8 cellular contexts compared by ENCODE assay signal in the genomic region with DNA sequence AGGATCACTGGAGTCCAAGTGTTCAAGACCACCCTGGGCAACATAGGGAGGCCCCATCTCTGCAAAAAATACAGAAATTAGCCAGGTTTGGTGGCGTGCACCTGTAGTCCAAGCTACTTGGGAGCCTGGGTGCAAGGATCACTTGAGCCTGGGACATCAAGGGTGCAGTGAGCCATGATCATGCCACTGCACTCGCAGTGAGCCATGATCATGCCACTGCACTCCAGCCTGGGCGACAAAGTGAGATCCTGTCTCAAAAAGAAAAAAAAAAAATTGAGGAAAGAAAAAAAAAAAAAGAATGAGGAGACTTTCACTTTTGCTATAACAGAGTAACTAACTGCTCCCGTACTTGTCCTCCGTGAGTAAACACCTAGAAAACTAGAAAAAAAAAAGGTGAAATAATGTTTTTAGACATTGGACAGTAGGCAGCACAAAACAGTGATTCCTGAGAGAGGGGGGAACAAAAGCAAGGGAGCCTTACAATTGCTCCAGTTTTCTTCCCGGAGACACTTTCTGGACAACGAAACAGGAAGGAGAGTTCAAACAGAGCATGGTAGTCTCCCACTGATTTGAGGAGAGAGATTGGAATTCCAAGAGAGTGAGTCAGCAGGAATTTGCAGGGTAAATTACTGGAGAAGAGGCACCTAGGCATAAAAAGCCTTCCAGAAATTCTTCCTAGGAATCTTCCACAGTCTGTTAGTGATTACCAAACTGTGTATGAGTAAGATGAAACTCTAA. TPM values are rescaled to one million over a fixed set of nuclear protein-coding genes. Genes with fewer than 3 reads are reported as not detected.
DNase-seq lines count a peak whose midpoint lies in the region; ATAC-seq and TF ChIP-seq lines count a peak whose summit lies in the region.

No MANE protein-coding gene starts in this region.

- H3K4me1 ChIP-seq in CD8-positive, alpha-beta T cell (ENCODE audit: insufficient read depth, low read length) = peaks cover 4% of the 10 kb centered on the region
- H3K4me1 ChIP-seq in suprapubic skin = peaks cover 15% of the 10 kb centered on the region

- DNase-seq in CD8-positive, alpha-beta T cell = no peak
- DNase-seq in M059J (ENCODE audit: low read depth) (peak; percentile 99), caudate nucleus (lab: John Stamatoyannopoulos, UW) (peak in 3 of 61 donors; percentile 13 to 38 (median 32)), left kidney (ENCODE audit: low read depth, low spot score) (peak; percentile 82), suprapubic skin (ENCODE audit: low spot score in 2 of 2) (no peak), SHP77 treated with DMSO at 0.1 percent for 48 hours (lab: John Stamatoyannopoulos, UW) (no peak)

- no peak for ATAC-seq in CD8-positive, alpha-beta T cell
- ATAC-seq in HG03045 (IDR thresholded peaks at IDR 0.05; ENCODE audit: unreplicated experiment) (no peak), GM19023 (IDR thresholded peaks at IDR 0.05; ENCODE audit: unreplicated experiment) (no peak)

- no peaks in the 10 kb centered on the region for H3K27me3 ChIP-seq in CD8-positive, alpha-beta T cell (ENCODE audit: insufficient read depth, low read length)
- no peaks in the 10 kb centered on the region for H3K27me3 ChIP-seq in suprapubic skin

- 12% methylated on average over 7 of the region's 7 CpGs for WGBS in suprapubic skin

- peak overlapping the region; percentile 73 for H3K4me3 Mint-ChIP-seq in CD8-positive, alpha-beta T cell

- intact Hi-C loops in CD8-positive, alpha-beta T cell (cut with DNase I, micrococcal nuclease) = loop anchor here in 1 of 2 experiments (10.0 kb wide), 1 partner anchor 613 kb away; no protein-coding TSS in a partner anchor

- no peak for TF ChIP-seq CTCF in CD8-positive, alpha-beta T cell (IDR thresholded peaks at IDR 0.05)
- TF ChIP-seq CTCF in suprapubic skin (IDR thresholded peaks at IDR 0.05) = no peak

- CTCF ChIA-PET in CD8-positive, alpha-beta T cell (lab: Charles Lee) = no interaction called here

- peaks cover 13% of the 10 kb centered on the region for H3K4me1 Mint-ChIP-seq in CD8-positive, alpha-beta T cell (ENCODE audit: low read depth)

- no peak for TF ChIP-seq POLR2A in suprapubic skin (IDR thresholded peaks at IDR 0.05)

- TF ChIP-seq EP300 in suprapubic skin (IDR thresholded peaks at IDR 0.05) = no peak

- H3K27me3 Mint-ChIP-seq in CD8-positive, alpha-beta T cell (ENCODE audit: low read depth) = peaks cover 8% of the 10 kb centered on the region

- H3K27ac Mint-ChIP-seq in CD8-positive, alpha-beta T cell = peak overlapping the region; percentile 53

- no peak overlapping the region for H3K27ac ChIP-seq in CD8-positive, alpha-beta T cell (ENCODE audit: low read depth, low read length)
- peak overlapping the region; percentile 91 for H3K27ac ChIP-seq in caudate nucleus (ENCODE audit: low read depth, low read length)
- peak overlapping the region; percentile 75 for H3K27ac ChIP-seq in suprapubic skin

- POLR2A ChIA-PET in CD8-positive, alpha-beta T cell (lab: Charles Lee) = interaction anchor here (1.8 kb wide), 1 partner anchor 14 kb away, joined by 8 read pairs; a partner anchor contains a TSS

- H3K36me3 ChIP-seq in CD8-positive, alpha-beta T cell (ENCODE audit: insufficient read depth, low read length) = no peaks in the 10 kb centered on the region
- no peaks in the 10 kb centered on the region for H3K36me3 ChIP-seq in suprapubic skin

- H3K4me3 ChIP-seq in CD8-positive, alpha-beta T cell (ENCODE audit: low read depth, low read length) = peak overlapping the region; percentile 25
- peak overlapping the region; percentile 28 for H3K4me3 ChIP-seq in suprapubic skin

- peaks cover 3% of the 10 kb centered on the region for H3K9me3 Mint-ChIP-seq in CD8-positive, alpha-beta T cell

- H3K9me3 ChIP-seq in CD8-positive, alpha-beta T cell (ENCODE audit: low read length) = no peaks in the 10 kb centered on the region
- H3K9me3 ChIP-seq in suprapubic skin = peaks cover 6% of the 10 kb centered on the region

- H3K36me3 Mint-ChIP-seq in CD8-positive, alpha-beta T cell = peaks cover 1% of the 10 kb centered on the region

RNA-seq across cellular contexts. Expression of a gene that starts 6.9 kb away (rescaled TPM):
- 10 to 100 TPM; 18.5 to 18.7 TPM for total RNA-seq in CD8-positive, alpha-beta T cell
- 14.1 and 17.7 TPM in 2 replicates for total RNA-seq in M059J (2014; rRNA removed; shearing (Covaris generic))
- total RNA-seq in suprapubic skin = 10 to 100 TPM; 18.0 to 24.7 (median 23.5) TPM

RNA-seq across cellular contexts. Expression of a gene that starts 13.6 kb away (rescaled TPM):
- total RNA-seq in CD8-positive, alpha-beta T cell = 10 to 100 TPM; 27.2 to 27.8 TPM
- total RNA-seq in M059J (2014; rRNA removed; shearing (Covaris generic)) = 32.8 and 43.0 TPM in 2 replicates
- total RNA-seq in suprapubic skin = 10 to 100 TPM; 15.7 to 26.3 (median 24.0) TPM

RNA-seq across cellular contexts. Expression of a gene that starts 49.6 kb away (rescaled TPM):
- total RNA-seq in CD8-positive, alpha-beta T cell = 10 to 100 TPM; 25.5 to 25.8 TPM
- total RNA-seq in M059J (2014; rRNA removed; shearing (Covaris generic)) = 129 and 133 TPM in 2 replicates
- 100 to 1,000 TPM; 132 to 156 (median 141) TPM for total RNA-seq in suprapubic skin

Comparison
In these comparisons a context has a peak if more than half of its experiments do, and no peak if none do; other contexts are left out.
1. DNase-seq: peak in M059J (single experiment) and left kidney (single experiment); none in CD8-positive, alpha-beta T cell (0 of 7), suprapubic skin (0 of 2) and SHP77 treated with DMSO at 0.1 percent for 48 hours (single experiment).